In genomic region chr7:6965051-6965450, GRCh38 we compare ENCODE assay signal across 8 cellular contexts.
DNase-seq lines count a peak whose midpoint lies in the region; TF ChIP-seq lines count a peak whose summit lies in the region.
"Not testable (repeated sequence)": the region's sequence is repeated elsewhere in the genome, so short reads cannot be mapped to it uniquely, and the experiment has no call there.

No MANE protein-coding gene starts in this region.

- not testable (repeated sequence) for DNase-seq in GM10266 (ENCODE audit: extremely low spot score)
- DNase-seq in NCI-H1417 (lab: John Stamatoyannopoulos, UW) (peak; percentile 15 to 72 (median 28)), choroid plexus epithelial cell (ENCODE audit: low read depth) (peak; percentile 18), left kidney (ENCODE audit: low read depth, low spot score) (peak; percentile 18), type B pancreatic cell (ENCODE audit: extremely low spot score, unreplicated experiment) (peak; percentile 70)
- peak; percentile 82 for DNase-seq in activated CD8-positive, alpha-beta memory T cell treated with anti-CD3 and anti-CD28 coated beads, Interleukin-2, amount 50 U/mL, for 48 hours
- DNase-seq in stimulated activated CD4-positive, alpha-beta T cell treated with anti-CD3 and anti-CD28 coated beads, Interleukin-12 subunit alpha, Interleukin-12 subunit beta, amount 100 ng/mL, for 48 hours (ENCODE audit: low read depth in 2 of 3, low spot score in 1 of 3), result peak; percentile 36 to 60 (median 52)

- not testable (repeated sequence) for H3K4me2 ChIP-seq in SU-DHL-6 (ENCODE audit: low read depth, low read length, poor library complexity, severe bottlenecking)

- not testable (repeated sequence) for H3K79me2 ChIP-seq in SU-DHL-6 (ENCODE audit: insufficient read depth, low read length)

- not testable (repeated sequence) for H3K9me3 ChIP-seq in SU-DHL-6 (ENCODE audit: insufficient read depth, low read length)

- TF ChIP-seq CTCF in GM10266 (IDR thresholded peaks at IDR 0.05; ENCODE audit: control insufficient read depth, insufficient read depth, low read depth, missing control alignments), result peak; percentile 41
- TF ChIP-seq CTCF in SU-DHL-6 (IDR thresholded peaks at IDR 0.05; ENCODE audit: insufficient read depth, low read length, poor library complexity, severe bottlenecking), result peak; percentile 34
- TF ChIP-seq CTCF in choroid plexus epithelial cell (conservative IDR thresholded peaks at IDR 0.05; ENCODE audit: low read depth, low read length), result not testable (repeated sequence)
- TF ChIP-seq CTCF in type B pancreatic cell (conservative IDR thresholded peaks at IDR 0.05), result peak; percentile 64

- H2AFZ ChIP-seq in SU-DHL-6 (ENCODE audit: low read depth, low read length, severe bottlenecking), result not testable (repeated sequence)

- H3K4me3 ChIP-seq in SU-DHL-6 (ENCODE audit: insufficient read depth, low read length, poor library complexity, severe bottlenecking); choroid plexus epithelial cell (ENCODE audit: low read depth, low read length): not testable (repeated sequence)

- H3K4me1 Mint-ChIP-seq in type B pancreatic cell (ENCODE audit: unreplicated experiment), result not testable (repeated sequence)

- not testable (repeated sequence) for H3K4me3 Mint-ChIP-seq in type B pancreatic cell

- H3F3A ChIP-seq in SU-DHL-6 (ENCODE audit: insufficient read depth), result not testable (repeated sequence)

- not testable (repeated sequence) for H3K27ac ChIP-seq in SU-DHL-6 (ENCODE audit: low read depth, low read length)

- not testable (repeated sequence) for H3K27me3 ChIP-seq in SU-DHL-6 (ENCODE audit: low read length)

- H3K27ac Mint-ChIP-seq in type B pancreatic cell, result not testable (repeated sequence)

- not testable (repeated sequence) for H3K27me3 Mint-ChIP-seq in type B pancreatic cell

- peaks cover 16% of the 10 kb centered on the region for H3K9me3 Mint-ChIP-seq in type B pancreatic cell

- not testable (repeated sequence) for H4K20me1 ChIP-seq in SU-DHL-6 (ENCODE audit: low read depth, low read length)

- H3K36me3 ChIP-seq in SU-DHL-6 (ENCODE audit: low read length), result not testable (repeated sequence)

- not testable (repeated sequence) for H3K9me2 ChIP-seq in SU-DHL-6 (replicated peaks; ENCODE audit: insufficient read depth, low read length)

- H3K9ac ChIP-seq in SU-DHL-6 (ENCODE audit: low read length), result not testable (repeated sequence)

- H3K36me3 Mint-ChIP-seq in type B pancreatic cell, result not testable (repeated sequence)
